Comparison of ENCODE assay signal across 1 cellular context in genomic region chr14:102922490-102923200, GRCh38.
TF ChIP-seq lines count a peak whose summit lies in the region.

TSS of gene AMN (plus strand) at chr14:102922663. CDS start at chr14:102922689, 26 bp downstream.

TF ChIP-seq in HepG2, 621 proteins besides CTCF, POLR2A, EP300 and RAD21 (continued from another document and continues in another):
- TF ChIP-seq HINFP (CRISPR knock-in tag; IDR thresholded peaks at IDR 0.05; ENCODE audit: low read depth) (no peak), ZFP36L1 (CRISPR knock-in tag; IDR thresholded peaks at IDR 0.05) (no peak), ZNF326 (CRISPR knock-in tag; IDR thresholded peaks at IDR 0.05; ENCODE audit: borderline replicate concordance) (no peak), ZNF512 (CRISPR knock-in tag; IDR thresholded peaks at IDR 0.05) (no peak), ZNF615 (CRISPR knock-in tag; IDR thresholded peaks at IDR 0.05; ENCODE audit: borderline replicate concordance) (no peak), REST (IDR thresholded peaks at IDR 0.05; ENCODE audit: borderline replicate concordance in 1 of 2, low read depth in 1 of 2, low read length in 2 of 2) (no peak), MXI1 (IDR thresholded peaks at IDR 0.05; ENCODE audit: borderline replicate concordance, low read depth, low read length) (peak; percentile 46; the same call in 1 of the 3 replicates), ARID2 (CRISPR knock-in tag; IDR thresholded peaks at IDR 0.05; ENCODE audit: borderline replicate concordance) (no peak), ATRX (CRISPR knock-in tag; IDR thresholded peaks at IDR 0.05; ENCODE audit: borderline replicate concordance) (no peak), TBP (CRISPR knock-in tag; IDR thresholded peaks at IDR 0.05) (no peak), ZNF256 (CRISPR knock-in tag; conservative IDR thresholded peaks at IDR 0.05) (no peak), ZFY (CRISPR knock-in tag; IDR thresholded peaks at IDR 0.05) (peak; percentile 98), ZNF790 (CRISPR knock-in tag; IDR thresholded peaks at IDR 0.05; ENCODE audit: borderline replicate concordance) (no peak), ZEB1 (IDR thresholded peaks at IDR 0.05; ENCODE audit: insufficient replicate concordance, low read depth) (no peak), ZNF549 (CRISPR knock-in tag; IDR thresholded peaks at IDR 0.05) (no peak), KLF15 (CRISPR knock-in tag; IDR thresholded peaks at IDR 0.05; ENCODE audit: borderline replicate concordance) (peak; percentile 79; the same call in 1 of the 2 replicates), ZGPAT (CRISPR knock-in tag; IDR thresholded peaks at IDR 0.05) (peak; percentile 81; the same call in 1 of the 2 replicates), HNF4G (IDR thresholded peaks at IDR 0.05; ENCODE audit: borderline replicate concordance, low read depth, low read length) (peak; percentile 94), HNF4G (CRISPR knock-in tag; IDR thresholded peaks at IDR 0.05; ENCODE audit: borderline replicate concordance, low read depth) (peak; percentile 78; the same call in 1 of the 2 replicates), NFATC3 (CRISPR knock-in tag; IDR thresholded peaks at IDR 0.05) (0 out of 2 replicates have a peak, but pooled peaks have one; percentile 69), KDM3A (CRISPR knock-in tag; IDR thresholded peaks at IDR 0.05; ENCODE audit: low read depth) (peak; percentile 91; the same call in 1 of the 2 replicates), ZXDC (CRISPR knock-in tag; IDR thresholded peaks at IDR 0.05) (peak; percentile 35; the same call in 1 of the 2 replicates), HMG20B (CRISPR knock-in tag; conservative IDR thresholded peaks at IDR 0.05) (0 out of 2 replicates have a peak, but pooled peaks have one; percentile 25), CCDC6 (CRISPR knock-in tag; IDR thresholded peaks at IDR 0.05) (peak; percentile 84; the same call in 1 of the 2 replicates), NFRKB (IDR thresholded peaks at IDR 0.05) (no peak), ZFP82 (CRISPR knock-in tag; IDR thresholded peaks at IDR 0.05; ENCODE audit: borderline replicate concordance) (peak; percentile 79; the same call in 1 of the 2 replicates), ZNF724P (CRISPR knock-in tag; IDR thresholded peaks at IDR 0.05; ENCODE audit: borderline replicate concordance) (no peak; the same call in 1 of the 2 replicates), KMT2A (CRISPR knock-in tag; IDR thresholded peaks at IDR 0.05) (peak; percentile 77), CERS6 (CRISPR knock-in tag; IDR thresholded peaks at IDR 0.05) (no peak), ATF4 (CRISPR knock-in tag; IDR thresholded peaks at IDR 0.05) (no peak), ZBTB42 (CRISPR knock-in tag; IDR thresholded peaks at IDR 0.05) (no peak; the same call in 1 of the 2 replicates), GZF1 (CRISPR knock-in tag; IDR thresholded peaks at IDR 0.05) (peak; percentile 74; the same call in 1 of the 2 replicates), FOXK2 (IDR thresholded peaks at IDR 0.05) (no peak), YEATS4 (CRISPR knock-in tag; IDR thresholded peaks at IDR 0.05; ENCODE audit: borderline replicate concordance) (peak; percentile 95), NFE2L1 (CRISPR knock-in tag; IDR thresholded peaks at IDR 0.05; ENCODE audit: borderline replicate concordance) (no peak), EEA1 (CRISPR knock-in tag; IDR thresholded peaks at IDR 0.05; ENCODE audit: borderline replicate concordance) (no peak; the same call in 1 of the 2 replicates), TIGD3 (CRISPR knock-in tag; IDR thresholded peaks at IDR 0.05; ENCODE audit: borderline replicate concordance) (no peak), NFKBIZ (CRISPR knock-in tag; IDR thresholded peaks at IDR 0.05) (no peak), PATZ1 (CRISPR knock-in tag; IDR thresholded peaks at IDR 0.05) (peak; percentile 97), ZNF749 (CRISPR knock-in tag; IDR thresholded peaks at IDR 0.05; ENCODE audit: borderline replicate concordance) (no peak; the same call in 1 of the 2 replicates), ZSCAN30 (CRISPR knock-in tag; IDR thresholded peaks at IDR 0.05) (no peak; the same call in 1 of the 2 replicates), NR2C2 (CRISPR knock-in tag; IDR thresholded peaks at IDR 0.05; ENCODE audit: borderline replicate concordance) (peak; percentile 45), ZFP90 (CRISPR knock-in tag; IDR thresholded peaks at IDR 0.05; ENCODE audit: borderline replicate concordance) (no peak), TAF15 (IDR thresholded peaks at IDR 0.05; ENCODE audit: low read depth, low read length, poor library complexity, severe bottlenecking) (no peak), ZNF382 (CRISPR knock-in tag; IDR thresholded peaks at IDR 0.05; ENCODE audit: borderline replicate concordance) (no peak), NR1H2 (CRISPR knock-in tag; IDR thresholded peaks at IDR 0.05; ENCODE audit: borderline replicate concordance, low read depth) (no peak), BATF2 (CRISPR knock-in tag; IDR thresholded peaks at IDR 0.05) (no peak; the same call in 1 of the 2 replicates), RBM39 (IDR thresholded peaks at IDR 0.05; ENCODE audit: low read depth, low read length, poor library complexity, severe bottlenecking) (peak; percentile 61), KLF11 (CRISPR knock-in tag; IDR thresholded peaks at IDR 0.05) (peak; percentile 23; the same call in 1 of the 2 replicates), IKZF1 (IDR thresholded peaks at IDR 0.05) (no peak)
